ENCODE assay signal across 13 cellular contexts in the genomic region with DNA sequence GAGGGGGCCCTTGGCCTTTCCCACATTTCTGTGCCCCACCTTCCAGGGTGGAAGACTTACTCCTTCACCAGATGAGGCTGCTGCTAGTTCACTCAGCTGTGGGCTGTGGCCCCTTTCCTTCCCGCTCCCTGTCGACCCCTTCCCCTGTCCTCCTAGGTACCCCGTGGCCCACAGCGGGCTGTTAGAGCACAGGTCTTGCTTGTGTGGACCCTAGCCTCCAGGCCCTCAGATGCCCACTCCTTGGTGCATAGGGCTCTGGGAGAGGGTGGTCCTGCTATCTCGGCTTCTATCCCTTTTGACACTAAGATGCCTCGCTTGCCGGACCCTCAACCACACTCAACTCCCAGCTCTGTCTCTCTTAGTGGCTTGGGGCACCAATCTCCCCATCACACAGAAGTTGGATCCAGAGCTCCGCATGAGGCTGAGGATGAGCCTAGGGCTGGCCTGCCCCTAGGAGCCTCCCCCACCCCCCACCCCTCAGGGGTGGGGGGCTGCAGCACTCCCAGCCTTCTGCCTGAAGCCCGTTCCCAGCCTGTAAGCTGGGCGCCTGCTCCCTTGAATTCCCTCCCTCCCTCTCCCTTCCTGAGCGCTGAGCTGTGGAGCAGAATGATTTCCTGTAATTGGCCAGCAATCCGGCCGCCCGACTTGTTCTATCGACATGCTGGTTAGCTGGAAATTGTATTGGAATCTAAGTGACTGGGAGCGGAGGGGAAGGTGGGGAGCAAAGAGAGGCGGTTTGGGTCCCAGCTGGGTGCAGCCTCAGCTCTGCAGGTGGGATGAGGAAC. TPM values are rescaled to one million over a fixed set of nuclear protein-coding genes. Genes with fewer than 3 reads are reported as not detected.
DNase-seq lines count a peak whose midpoint lies in the region; ATAC-seq and TF ChIP-seq lines count a peak whose summit lies in the region.
"Had no signal": no experiment of that assay in that cellular context is flagged by ENCODE, and none has a peak within 500 bp of the region (broad histone marks: within the 10 kb centered on the region; RNA-seq: fewer than 3 reads in every experiment).

No MANE protein-coding gene starts in this region.

- H3K4me1 ChIP-seq in sigmoid colon = peaks cover 5 to 47% (median 41%) of the 10 kb centered on the region in 4 donors
- H3K4me1 ChIP-seq in effector memory CD4-positive, alpha-beta T cell (ENCODE audit: control insufficient read depth, insufficient read depth, low read length, poor library complexity, severe bottlenecking) = peaks cover 13% of the 10 kb centered on the region

- TF ChIP-seq EP300 in sigmoid colon (IDR thresholded peaks at IDR 0.05) = no peak

- 32 to 37% methylated on average over 17 of the region's 17 CpGs for WGBS in sigmoid colon, 2 donors

- no peaks in the 10 kb centered on the region for H3K9me3 ChIP-seq in sigmoid colon
- H3K9me3 ChIP-seq in effector memory CD4-positive, alpha-beta T cell (ENCODE audit: control insufficient read depth, low read length) = no peaks in the 10 kb centered on the region
- H3K9me3 ChIP-seq: A549, spleen, upper lobe of left lung had no signal

- DNase-seq in NCI-H2081 (lab: John Stamatoyannopoulos, UW) (peak; percentile 20 to 24), NCI-H2081 treated with DMSO at 0.1 percent for 48 hours (lab: John Stamatoyannopoulos, UW) (no peak), astrocyte of the hippocampus (ENCODE audit: low read depth, low spot score) (peak; percentile 80), iPS-NIHi11 (ENCODE audit: low spot score) (peak; percentile 55), sigmoid colon (peak; percentile 76), H4 (ENCODE audit: low spot score) (no peak)
- no peak for DNase-seq in effector memory CD4-positive, alpha-beta T cell
- DNase-seq: activated CD4-positive, alpha-beta T cell treated with anti-CD3 and anti-CD28 coated beads, Interleukin-2, amount 50 U/mL, for 4 hours; spleen; upper lobe of left lung had no signal

- H3K27ac ChIP-seq in sigmoid colon = peak overlapping the region; percentile 82 to 89 (median 83)
- no peak overlapping the region for H3K27ac ChIP-seq in effector memory CD4-positive, alpha-beta T cell (ENCODE audit: insufficient read depth, low read length, poor library complexity, severe bottlenecking)
- H3K27ac ChIP-seq: epithelial cell of prostate had no signal

- no peak for ATAC-seq in HG02763 (IDR thresholded peaks at IDR 0.05; ENCODE audit: unreplicated experiment)

- no peaks in the 10 kb centered on the region for H3K27me3 ChIP-seq in sigmoid colon
- peaks cover 38% of the 10 kb centered on the region for H3K27me3 ChIP-seq in effector memory CD4-positive, alpha-beta T cell (replicated peaks; ENCODE audit: control insufficient read depth, insufficient read depth, low read length, poor library complexity, severe bottlenecking)

- H3K36me3 ChIP-seq in sigmoid colon = peaks cover 0 to 9% (median 1%) of the 10 kb centered on the region in 4 donors
- H3K36me3 ChIP-seq in effector memory CD4-positive, alpha-beta T cell (ENCODE audit: control insufficient read depth, insufficient read depth, low read length) = no peaks in the 10 kb centered on the region

- no peak overlapping the region for H3K4me3 ChIP-seq in sigmoid colon
- no peak overlapping the region for H3K4me3 ChIP-seq in effector memory CD4-positive, alpha-beta T cell (ENCODE audit: insufficient read depth, low read depth, low read length, poor library complexity, severe bottlenecking)

- no peak for TF ChIP-seq POLR2A in sigmoid colon (IDR thresholded peaks at IDR 0.05)

- TF ChIP-seq CTCF in sigmoid colon (IDR thresholded peaks at IDR 0.05) = no peak

- intact Hi-C loops in sigmoid colon (cut with DNase I) = loop anchor here (1.0 to 2.0 kb wide), 2 partner anchors 110 to 245 kb away; no protein-coding TSS in a partner anchor

RNA-seq across cellular contexts. Expression of a gene that starts 30.9 kb away (rescaled TPM):
- 10 to 100 TPM; 25.2 to 46.0 (median 31.9) TPM for total RNA-seq in sigmoid colon
- 10 to 100 TPM in 1 of 3 donors, 1 to 10 TPM in 2; 5.1 to 14.7 (median 7.8) TPM for polyA plus RNA-seq in sigmoid colon
- total RNA-seq in H4 (2014; rRNA removed; shearing (Covaris generic)) = 29.3 and 39.8 TPM in 2 replicates

RNA-seq across cellular contexts. Expression of a gene that starts 40.6 kb away (rescaled TPM):
- 10 to 100 TPM; 41.0 to 59.2 (median 55.6) TPM for total RNA-seq in sigmoid colon
- 10 to 100 TPM; 13.2 to 38.4 (median 15.3) TPM for polyA plus RNA-seq in sigmoid colon
- 119 and 163 TPM in 2 replicates for total RNA-seq in H4 (2014; rRNA removed; shearing (Covaris generic))

RNA-seq across cellular contexts. Expression of a gene that starts 52.4 kb away (rescaled TPM):
- 1 to 10 TPM in 2 of 4 donors, under 1 TPM in 2; 0.41 to 4.3 (median 1.3) TPM for total RNA-seq in sigmoid colon
- 1 to 10 TPM in 2 of 3 donors, not detected in 1; 1.4 to 2.0 TPM for polyA plus RNA-seq in sigmoid colon
- total RNA-seq in H4 (2014; rRNA removed; shearing (Covaris generic)) = 5.3 and 7.1 TPM in 2 replicates

Comparison
In these comparisons a context has a peak if more than half of its experiments do, and no peak if none do; other contexts are left out.
1. DNase-seq: peak in NCI-H2081 (2 of 2), astrocyte of the hippocampus (single experiment), iPS-NIHi11 (single experiment) and sigmoid colon (single experiment); none in NCI-H2081 treated with DMSO at 0.1 percent for 48 hours (single experiment), effector memory CD4-positive, alpha-beta T cell (0 of 3) and H4 (single experiment).